Comparison of ENCODE assay signal across 16 cellular contexts in the genomic region with DNA sequence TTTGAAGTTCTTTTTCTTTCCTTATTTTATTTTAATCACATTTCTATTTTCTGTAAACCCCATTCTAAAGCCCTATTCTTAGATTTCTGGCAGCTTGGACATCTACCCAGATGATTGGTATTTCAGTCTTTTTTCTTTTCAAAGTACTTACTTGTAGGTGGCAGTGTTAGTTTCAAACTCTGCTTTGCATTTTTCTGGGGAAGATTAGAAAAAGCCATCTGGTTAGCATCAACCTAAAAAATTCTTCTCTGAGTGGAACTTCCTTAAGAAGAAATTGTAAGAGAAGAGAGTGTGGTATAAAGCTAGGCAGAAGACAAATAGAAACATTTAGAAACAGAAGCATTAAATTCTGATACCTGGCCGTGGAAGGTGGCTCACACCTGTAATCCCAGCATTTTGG. TPM values are rescaled to one million over a fixed set of nuclear protein-coding genes. Genes with fewer than 3 reads are reported as not detected.
DNase-seq lines count a peak whose midpoint lies in the region; ATAC-seq and TF ChIP-seq lines count a peak whose summit lies in the region.
"Had no signal": no experiment of that assay in that cellular context is flagged by ENCODE, and none has a peak within 500 bp of the region (broad histone marks: within the 10 kb centered on the region; RNA-seq: fewer than 3 reads in every experiment).

No MANE protein-coding gene starts in this region.

- H3K4me1 ChIP-seq in cardiac muscle cell (ENCODE audit: low read depth) (no peaks in the 10 kb centered on the region), gastroesophageal sphincter (no peaks in the 10 kb centered on the region)
- H3K4me1 ChIP-seq: BLaER1, Caco-2 had no signal

- DNase-seq in cardiac muscle cell (ENCODE audit: low read depth in 1 of 2, low spot score in 1 of 2) (peak; percentile 8 to 56), Right ventricle myocardium superior (no peak), fibroblast of pulmonary artery (ENCODE audit: low read depth) (peak; percentile 25), mesothelial cell of epicardium (ENCODE audit: low spot score in 2 of 2, unreplicated experiment in 2 of 2) (no peak), NCI-H526 treated with DMSO at 0.1 percent for 48 hours (lab: John Stamatoyannopoulos, UW) (no peak)
- DNase-seq in activated effector memory CD4-positive, alpha-beta T cell treated with Interleukin-2 at 50 U/mL for 16 hours: no peak
- DNase-seq: AML-193; Caco-2; CD8-positive, alpha-beta memory T cell; GF-D8; GM23248; H7 had no signal

- H3K9me3 ChIP-seq in cardiac muscle cell (ENCODE audit: low read depth): no peaks in the 10 kb centered on the region
- H3K9me3 ChIP-seq in gastroesophageal sphincter: no peaks in the 10 kb centered on the region
- H3K9me3 ChIP-seq: BLaER1 had no signal

- H3K36me3 ChIP-seq in cardiac muscle cell (no peaks in the 10 kb centered on the region), gastroesophageal sphincter (no peaks in the 10 kb centered on the region)
- H3K36me3 ChIP-seq: BLaER1 had no signal

- intact Hi-C loops in Right ventricle myocardium superior (cut with DNase I): no loop called here

- H3K27me3 Mint-ChIP-seq in mesothelial cell of epicardium (ENCODE audit: low read depth): peaks cover 5% of the 10 kb centered on the region

- 29 to 31% methylated on average over 1 of the region's 1 CpG for WGBS in gastroesophageal sphincter (ENCODE audit: low coverage in 1 of 2), 2 donors

- H3K4me3 Mint-ChIP-seq in mesothelial cell of epicardium: no peak overlapping the region
- H3K4me3 Mint-ChIP-seq: CD8-positive, alpha-beta memory T cell had no signal

- H3K27ac Mint-ChIP-seq in mesothelial cell of epicardium: peak overlapping the region; percentile 47
- H3K27ac Mint-ChIP-seq: CD8-positive, alpha-beta memory T cell had no signal

- peaks cover 3% of the 10 kb centered on the region for H3K4me1 Mint-ChIP-seq in mesothelial cell of epicardium
- H3K4me1 Mint-ChIP-seq: CD8-positive, alpha-beta memory T cell had no signal

- H3K9me3 Mint-ChIP-seq in mesothelial cell of epicardium: peaks cover 7% of the 10 kb centered on the region
- H3K9me3 Mint-ChIP-seq: CD8-positive, alpha-beta memory T cell had no signal

- ATAC-seq in Right ventricle myocardium superior (ENCODE audit: poor library complexity) (no peak), gastroesophageal sphincter (no peak)

- no peak overlapping the region for H3K4me3 ChIP-seq in cardiac muscle cell
- H3K4me3 ChIP-seq in fibroblast of pulmonary artery (replicated peaks; ENCODE audit: low read depth, low read length): no peak overlapping the region
- H3K4me3 ChIP-seq in gastroesophageal sphincter: no peak overlapping the region
- H3K4me3 ChIP-seq: BLaER1, GM23248 had no signal

- H3K27ac ChIP-seq in cardiac muscle cell (no peak overlapping the region), gastroesophageal sphincter (no peak overlapping the region)
- H3K27ac ChIP-seq: 22Rv1, BLaER1, GM23248, HL-60 had no signal

- TF ChIP-seq EP300 in gastroesophageal sphincter (IDR thresholded peaks at IDR 0.05): no peak

- no peaks in the 10 kb centered on the region for H3K27me3 ChIP-seq in cardiac muscle cell
- no peaks in the 10 kb centered on the region for H3K27me3 ChIP-seq in gastroesophageal sphincter
- H3K27me3 ChIP-seq: BLaER1 had no signal

- no peak for TF ChIP-seq CTCF in cardiac muscle cell (IDR thresholded peaks at IDR 0.05; ENCODE audit: low read depth, low read length)
- no peak for TF ChIP-seq CTCF in fibroblast of pulmonary artery (IDR thresholded peaks at IDR 0.05; ENCODE audit: low read length, missing control alignments)
- TF ChIP-seq CTCF in mesothelial cell of epicardium (IDR thresholded peaks at IDR 0.05; ENCODE audit: unreplicated experiment): no peak
- no peak for TF ChIP-seq CTCF in gastroesophageal sphincter (IDR thresholded peaks at IDR 0.05)

- no peak for TF ChIP-seq POLR2A in gastroesophageal sphincter (IDR thresholded peaks at IDR 0.05)

- H3K36me3 Mint-ChIP-seq in mesothelial cell of epicardium: no peaks in the 10 kb centered on the region
- H3K36me3 Mint-ChIP-seq: CD8-positive, alpha-beta memory T cell had no signal

RNA-seq across cellular contexts. Expression of gene TENT2, which starts 17.2 kb away (rescaled TPM):
- total RNA-seq in cardiac muscle cell (26.6 and 46.8 TPM in 2 replicates), Right ventricle myocardium superior (29.2 TPM), mesothelial cell of epicardium (93.4 to 96.0 TPM (median 95.7 TPM) in 3 replicates), gastroesophageal sphincter (10 to 100 TPM; 33.7 to 84.8 (median 53.2) TPM)
- 21.5 and 29.7 TPM in 2 replicates for polyA plus RNA-seq in cardiac muscle cell

Comparison
In these comparisons a context has a peak if more than half of its experiments do, and no peak if none do; other contexts are left out.
1. DNase-seq: peak in cardiac muscle cell (2 of 2) and fibroblast of pulmonary artery (single experiment); none in Right ventricle myocardium superior (single experiment), mesothelial cell of epicardium (0 of 2), activated effector memory CD4-positive, alpha-beta T cell treated with Interleukin-2 at 50 U/mL for 16 hours (single experiment) and NCI-H526 treated with DMSO at 0.1 percent for 48 hours (single experiment).